8 cellular contexts compared by ENCODE assay signal in genomic region chr20:5658897-5659296, GRCh38. TPM values are rescaled to one million over a fixed set of nuclear protein-coding genes. Genes with fewer than 3 reads are reported as not detected.
DNase-seq lines count a peak whose midpoint lies in the region; ATAC-seq and TF ChIP-seq lines count a peak whose summit lies in the region.

No MANE protein-coding gene starts in this region.

- peak overlapping the region; percentile 5 for H2AFZ ChIP-seq in mammary epithelial cell (ENCODE audit: low read depth, low read length)

- no TSS peak for BruUV-seq in mammary epithelial cell (replicated peaks; lab: Mats Ljungman, UMichigan)

- peak in 5 of 7 experiments; percentile 4 to 69 (median 22) for DNase-seq in CD8-positive, alpha-beta T cell
- DNase-seq in SIG-M5 treated with dmso at 0.1 percent for 504 hours (lab: John Stamatoyannopoulos, UW; ENCODE audit: unreplicated experiment): peak; percentile 84
- DNase-seq in mammary epithelial cell: peak; percentile 83
- DNase-seq in left colon: peak; percentile 48 to 55
- peak; percentile 18 to 71 for DNase-seq in stimulated activated CD4-positive, alpha-beta T cell treated with anti-CD3 and anti-CD28 coated beads, Interleukin-4, amount 100 ng/mL, for 4 hours
- no peak for DNase-seq in immature natural killer cell
- no peak for DNase-seq in NCI-H2171 (lab: John Stamatoyannopoulos, UW)

- H3K4me2 ChIP-seq in mammary epithelial cell (ENCODE audit: insufficient read depth, low read depth, low read length): no peak overlapping the region

- POLR2A ChIA-PET in CD8-positive, alpha-beta T cell (lab: Charles Lee): no interaction called here

- WGBS in mammary epithelial cell (ENCODE audit: low coverage, missing lambda C conversion rate): 24% methylated on average over 4 of the region's 4 CpGs

- in situ Hi-C loops in mammary epithelial cell (cut with MboI; ENCODE audit: low sequenced_read_pairs in 2 of 2): no loop called here

- H3K27ac ChIP-seq in CD8-positive, alpha-beta T cell (ENCODE audit: low read depth, low read length): no peak overlapping the region
- H3K27ac ChIP-seq in mammary epithelial cell (ENCODE audit: insufficient read depth, low read depth, low read length): peak overlapping the region; percentile 54

- H3K36me3 Mint-ChIP-seq in CD8-positive, alpha-beta T cell: no peaks in the 10 kb centered on the region
- H3K36me3 Mint-ChIP-seq in immature natural killer cell: no peaks in the 10 kb centered on the region

- TF ChIP-seq CTCF in CD8-positive, alpha-beta T cell (IDR thresholded peaks at IDR 0.05): no peak
- TF ChIP-seq CTCF in mammary epithelial cell (conservative IDR thresholded peaks at IDR 0.05 in 1 of 2, IDR thresholded peaks at IDR 0.05 in 1 of 2; ENCODE audit: extremely low read depth in 1 of 2, insufficient read depth in 1 of 2, low read depth in 1 of 2, low read length in 2 of 2): no peak

- no peaks in the 10 kb centered on the region for H3K36me3 ChIP-seq in CD8-positive, alpha-beta T cell (ENCODE audit: insufficient read depth, low read length)
- no peaks in the 10 kb centered on the region for H3K36me3 ChIP-seq in mammary epithelial cell (ENCODE audit: insufficient read depth, low read length)

- no peak overlapping the region for H3K4me3 Mint-ChIP-seq in CD8-positive, alpha-beta T cell
- H3K4me3 Mint-ChIP-seq in immature natural killer cell: no peak overlapping the region

- no peaks in the 10 kb centered on the region for H3K27me3 Mint-ChIP-seq in CD8-positive, alpha-beta T cell (ENCODE audit: low read depth)
- peaks cover 0 to 5% (median 1%) of the 10 kb centered on the region in 3 donors for H3K27me3 Mint-ChIP-seq in immature natural killer cell (ENCODE audit: low read depth in 3 of 3)

- H3K27ac Mint-ChIP-seq in CD8-positive, alpha-beta T cell: no peak overlapping the region
- H3K27ac Mint-ChIP-seq in immature natural killer cell: no peak overlapping the region

- CTCF ChIA-PET in CD8-positive, alpha-beta T cell (lab: Charles Lee): interaction anchor here (0.7 to 1.1 kb wide), 2 partner anchors 10 to 32 kb away, joined by 3 read pairs; no protein-coding TSS in a partner anchor
- CTCF ChIA-PET in mammary epithelial cell (lab: Charles Lee; ENCODE audit: low non-redundant PET): no interaction called here

- peak overlapping the region; percentile 16 for H3K9ac ChIP-seq in mammary epithelial cell (ENCODE audit: insufficient read depth, low read length)

- no peaks in the 10 kb centered on the region for H4K20me1 ChIP-seq in mammary epithelial cell (ENCODE audit: insufficient read depth, low read length)

- no peaks in the 10 kb centered on the region for H3K9me3 ChIP-seq in CD8-positive, alpha-beta T cell (ENCODE audit: low read length)
- no peaks in the 10 kb centered on the region for H3K9me3 ChIP-seq in mammary epithelial cell (replicated peaks; ENCODE audit: insufficient read depth, low read length)

- peak; percentile 84 for ATAC-seq in CD8-positive, alpha-beta T cell
- peak; percentile 50 for ATAC-seq in HG02970 (IDR thresholded peaks at IDR 0.05; ENCODE audit: low FRiP score, unreplicated experiment)
- no peak for ATAC-seq in left colon

- dilution Hi-C loops in mammary epithelial cell (cut with HindIII; ENCODE audit: low sequenced_read_pairs): no loop called here

- no peaks in the 10 kb centered on the region for H3K9me3 Mint-ChIP-seq in CD8-positive, alpha-beta T cell
- H3K9me3 Mint-ChIP-seq in immature natural killer cell: no peaks in the 10 kb centered on the region

- H3K4me3 ChIP-seq in CD8-positive, alpha-beta T cell (ENCODE audit: low read depth, low read length): no peak overlapping the region
- no peak overlapping the region for H3K4me3 ChIP-seq in mammary epithelial cell (replicated peaks in 1 of 3; ENCODE audit: insufficient read depth in 1 of 3, low read depth in 2 of 3, low read length in 3 of 3)

- intact Hi-C loops in CD8-positive, alpha-beta T cell (cut with DNase I, micrococcal nuclease): loop anchor here in 1 of 2 experiments (5.0 kb wide), 1 partner anchor 53 kb away; no protein-coding TSS in a partner anchor
- intact Hi-C loops in mammary epithelial cell (cut with micrococcal nuclease) (loop anchor here (5.0 kb wide), 1 partner anchor 128 kb away; no protein-coding TSS in a partner anchor), left colon (cut with DNase I, micrococcal nuclease) (no loop called here)

- H3K79me2 ChIP-seq in mammary epithelial cell (ENCODE audit: insufficient read depth, low read length): no peaks in the 10 kb centered on the region

- peaks cover 6% of the 10 kb centered on the region for H3K4me1 ChIP-seq in CD8-positive, alpha-beta T cell (ENCODE audit: insufficient read depth, low read length)
- H3K4me1 ChIP-seq in mammary epithelial cell (ENCODE audit: insufficient read depth, low read length): peaks cover 43% of the 10 kb centered on the region

- peaks cover 10% of the 10 kb centered on the region for H3K4me1 Mint-ChIP-seq in CD8-positive, alpha-beta T cell (ENCODE audit: low read depth)
- H3K4me1 Mint-ChIP-seq in immature natural killer cell: no peaks in the 10 kb centered on the region

- H3K27me3 ChIP-seq in CD8-positive, alpha-beta T cell (ENCODE audit: insufficient read depth, low read length): no peaks in the 10 kb centered on the region
- no peaks in the 10 kb centered on the region for H3K27me3 ChIP-seq in mammary epithelial cell (ENCODE audit: insufficient read depth, low read length)

RNA-seq across cellular contexts. Expression of gene GPCPD1, which starts 48.1 kb away (rescaled TPM):
- total RNA-seq in CD8-positive, alpha-beta T cell: 100 to 1,000 TPM; 185 to 191 TPM
- total RNA-seq in mammary epithelial cell: 10 to 100 TPM; 17.3 to 34.4 TPM
- 6.4 TPM for polyA plus RNA-seq in mammary epithelial cell
- polyA minus RNA-seq in mammary epithelial cell: 56.2 TPM
- total RNA-seq in left colon: 10 to 100 TPM; 23.6 to 26.0 TPM
- polyA plus RNA-seq in immature natural killer cell: 10 to 100 TPM; 22.5 to 32.6 (median 24.1) TPM

Comparison
In these comparisons a context has a peak if more than half of its experiments do, and no peak if none do; other contexts are left out.
1. DNase-seq: peak in CD8-positive, alpha-beta T cell (5 of 7), SIG-M5 treated with dmso at 0.1 percent for 504 hours (single experiment), mammary epithelial cell (single experiment), left colon (2 of 2) and stimulated activated CD4-positive, alpha-beta T cell treated with anti-CD3 and anti-CD28 coated beads, Interleukin-4, amount 100 ng/mL, for 4 hours (2 of 2); none in immature natural killer cell (0 of 3) and NCI-H2171 (single experiment).
2. RNA of gene GPCPD1, which starts 48.1 kb away (total RNA-seq): 185 to 191 TPM in CD8-positive, alpha-beta T cell; 17.3 to 34.4 TPM in mammary epithelial cell and 23.6 to 26.0 TPM in left colon; every median in the first group is over 4 times any median in the second.